8 cellular contexts compared by ENCODE assay signal in genomic region chr6:81751388-81752083, GRCh38. TPM values are rescaled to one million over a fixed set of nuclear protein-coding genes. Genes with fewer than 3 reads are reported as not detected.
DNase-seq lines count a peak whose midpoint lies in the region; ATAC-seq, FAIRE-seq and TF ChIP-seq lines count a peak whose summit lies in the region.

No MANE protein-coding gene starts in this region.

- DNase-seq in A549 (ENCODE audit: low read depth in 1 of 2, low spot score in 1 of 2) = peak; percentile 2 to 14
- DNase-seq in H4 (ENCODE audit: low spot score) = peak; percentile 15
- DNase-seq in SW480 (ENCODE audit: low spot score) = peak; percentile 18
- DNase-seq in K562 (ENCODE audit: extremely low read depth in 1 of 4, low spot score in 3 of 4) = no peak
- DNase-seq in skeletal muscle cell (ENCODE audit: low read depth) = no peak
- no peak for DNase-seq in NCI-H187 (lab: John Stamatoyannopoulos, UW)
- no peak for DNase-seq in hepatic stellate cell (ENCODE audit: low spot score)

- no peaks in the 10 kb centered on the region for H3K9me1 ChIP-seq in K562 (ENCODE audit: control insufficient read depth, insufficient read depth, low read length)

- H3K9ac ChIP-seq in K562 (ENCODE audit: insufficient read depth in 1 of 2, low read depth in 2 of 2, low read length in 2 of 2) (peak overlapping the region in 1 of 2 experiments; percentile 95; a peak in 1 of 4 replicates), iPS-15b (ENCODE audit: low read depth, low read length) (peak overlapping the region; percentile 70)

- in situ Hi-C loops in K562 (cut with MboI) = loop anchor here (10.0 kb wide), 1 partner anchor 1417 kb away; no protein-coding TSS in a partner anchor

- 0 out of 3 replicates have a peak, but pooled peaks cover 2% of the 10 kb centered on the region for H3K4me1 ChIP-seq in A549
- H3K4me1 ChIP-seq in K562 (replicated peaks in 1 of 2; ENCODE audit: control insufficient read depth in 2 of 2, insufficient read depth in 2 of 2, low read length in 2 of 2) = peaks cover 3 to 27% of the 10 kb centered on the region in 2 experiments; a peak in 3 of 5 replicates
- peaks cover 5% of the 10 kb centered on the region for H3K4me1 ChIP-seq in iPS-15b (ENCODE audit: control insufficient read depth, insufficient read depth, low read length)

- H4K20me1 ChIP-seq in K562 (replicated peaks; ENCODE audit: control insufficient read depth, insufficient read depth, low read length) = no peaks in the 10 kb centered on the region; the same call in 1 of the 2 replicates

- CTCF ChIA-PET in A549 (lab: Yijun Ruan, JAX) = interaction anchor here (0.6 kb wide), 1 partner anchor 1537 kb away, joined by 3 read pairs; no protein-coding TSS in a partner anchor
- CTCF ChIA-PET in K562 (lab: Yijun Ruan, JAX; ENCODE audit: low intra/inter-chr PET ratio) = no interaction called here

- TF ChIP-seq POLR2A in A549 (IDR thresholded peaks at IDR 0.05; ENCODE audit: low read length) = no peak
- no peak for TF ChIP-seq POLR2A in K562 (conservative IDR thresholded peaks at IDR 0.05)

- no peak for TF ChIP-seq EP300 in A549 (IDR thresholded peaks at IDR 0.05)
- no peak for TF ChIP-seq EP300 in K562 (IDR thresholded peaks at IDR 0.05; ENCODE audit: low read length)

- intact Hi-C loops in K562 (cut with micrococcal nuclease) = loop anchor here (2.0 to 10.0 kb wide), 4 partner anchors 423 to 1619 kb away; no protein-coding TSS in a partner anchor

- FAIRE-seq in A549 (lab: Jason Lieb, UNC) = no peak
- FAIRE-seq in K562 (lab: Jason Lieb, UNC) = no peak

- H3K27me3 ChIP-seq in K562 (ENCODE audit: control insufficient read depth in 2 of 2, insufficient read depth in 2 of 2, low read length in 2 of 2) (peaks cover 0 to 4% of the 10 kb centered on the region in 2 experiments; a peak in 1 of 5 replicates), iPS-15b (ENCODE audit: control insufficient read depth, insufficient read depth, low read length) (peaks cover 21% of the 10 kb centered on the region)

- POLR2A ChIA-PET in A549 (lab: Yijun Ruan, JAX) = interaction anchor here (2.2 kb wide), 1 partner anchor 393 kb away, joined by 5 read pairs; no protein-coding TSS in a partner anchor
- POLR2A ChIA-PET in K562 (lab: Yijun Ruan, JAX) = interaction anchor here (0.6 kb wide), 2 partner anchors 24 to 661 kb away, joined by 3 to 4 read pairs; no protein-coding TSS in a partner anchor

- peak; percentile 1; a peak in 3 of 6 replicates for ATAC-seq in A549
- no peak for ATAC-seq in K562

- TF ChIP-seq CTCF in A549 (IDR thresholded peaks at IDR 0.05) = no peak
- TF ChIP-seq CTCF in K562 (IDR thresholded peaks at IDR 0.05 in 2 of 3, conservative IDR thresholded peaks at IDR 0.05 in 1 of 3; ENCODE audit: insufficient read depth in 2 of 3, low read depth in 1 of 3, low read length in 3 of 3) = no peak

- no peak for TF ChIP-seq RAD21 in A549 (conservative IDR thresholded peaks at IDR 0.05 in 1 of 2, IDR thresholded peaks at IDR 0.05 in 1 of 2)
- no peak for TF ChIP-seq RAD21 in K562 (CRISPR knock-in tag; conservative IDR thresholded peaks at IDR 0.05 in 1 of 2, IDR thresholded peaks at IDR 0.05 in 1 of 2)

- WGBS in A549 (ENCODE audit: missing lambda C conversion rate) = 80% methylated on average over 13 of the region's 65 CpGs
- WGBS in K562 (ENCODE audit: insufficient coverage, low coverage, missing lambda C conversion rate) = 93% methylated on average over 26 of the region's 65 CpGs

- H3K27ac ChIP-seq in A549 (peak overlapping the region; percentile 84 to 90), K562 (ENCODE audit: extremely low read depth, low read depth, low read length) (no peak overlapping the region)

- H3K9me3 ChIP-seq in A549 = no peaks in the 10 kb centered on the region
- H3K9me3 ChIP-seq in K562 (replicated peaks; ENCODE audit: control insufficient read depth, insufficient read depth, low read depth, low read length) = no peaks in the 10 kb centered on the region
- H3K9me3 ChIP-seq in iPS-15b (ENCODE audit: control insufficient read depth, insufficient read depth, low read length) = no peaks in the 10 kb centered on the region

- H3K79me2 ChIP-seq in K562 (ENCODE audit: control insufficient read depth, insufficient read depth, low read length) = peaks cover 7% of the 10 kb centered on the region; the same call in 2 of the 3 replicates

- BruUV-seq in K562 (replicated peaks; lab: Mats Ljungman, UMichigan) = no TSS peak

- H3K4me2 ChIP-seq in A549 = peak overlapping the region; percentile 96
- peak overlapping the region; percentile 73 for H3K4me2 ChIP-seq in K562 (ENCODE audit: insufficient read depth, low read length)

- no peaks in the 10 kb centered on the region for H3K36me3 ChIP-seq in K562 (ENCODE audit: control insufficient read depth, insufficient read depth, low read length)
- H3K36me3 ChIP-seq in iPS-15b (ENCODE audit: control insufficient read depth, insufficient read depth, low read length) = no peaks in the 10 kb centered on the region

- H2AFZ ChIP-seq in K562 (ENCODE audit: low read depth, low read length) = peak overlapping the region; percentile 95; the same call in 1 of the 2 replicates

- peak overlapping the region; percentile 87 for H3K4me3 ChIP-seq in A549
- H3K4me3 ChIP-seq in K562 = peak overlapping the region; percentile 70
- peak overlapping the region; percentile 88 for H3K4me3 ChIP-seq in iPS-15b (ENCODE audit: low read depth, low read length)
- peak overlapping the region; percentile 78 for H3K4me3 ChIP-seq in skeletal muscle cell (ENCODE audit: low read depth, low read length)

TF ChIP-seq in A549, 52 proteins besides CTCF, POLR2A, EP300 and RAD21:
- TF ChIP-seq EHMT2 (IDR thresholded peaks at IDR 0.05; ENCODE audit: low read depth) = no peak
- no peak for TF ChIP-seq MAX (IDR thresholded peaks at IDR 0.05)
- no peak for TF ChIP-seq CHD4 (IDR thresholded peaks at IDR 0.05; ENCODE audit: borderline replicate concordance)
- TF ChIP-seq ZC3H11A (IDR thresholded peaks at IDR 0.05) = no peak
- TF ChIP-seq CEBPB (IDR thresholded peaks at IDR 0.05) = peak in 1 of 2 experiments; percentile 52; a peak in 1 of 4 replicates
- no peak for TF ChIP-seq TFCP2L1 (CRISPR knock-in tag; IDR thresholded peaks at IDR 0.05)
TF ChIP-seq in A549: peak in this region for 1.

TF ChIP-seq in K562, 482 proteins besides CTCF, POLR2A, EP300 and RAD21 (continues in another document):
- TF ChIP-seq CEBPB (tag; IDR thresholded peaks at IDR 0.05) (peak; percentile 68), CEBPG (CRISPR knock-in tag; IDR thresholded peaks at IDR 0.05) (no peak), CEBPG (tag; conservative IDR thresholded peaks at IDR 0.05 in 1 of 2, IDR thresholded peaks at IDR 0.05 in 1 of 2) (peak in 1 of 2 experiments; percentile 33; a peak in 1 of 4 replicates), ZNF431 (CRISPR knock-in tag; IDR thresholded peaks at IDR 0.05) (no peak), SP1 (CRISPR knock-in tag; IDR thresholded peaks at IDR 0.05) (0 out of 2 replicates have a peak, but pooled peaks have one; percentile 31), ZNF644 (tag; IDR thresholded peaks at IDR 0.05; ENCODE audit: low read depth) (0 out of 2 replicates have a peak, but pooled peaks have one; percentile 4), CREM (IDR thresholded peaks at IDR 0.05; ENCODE audit: low read depth) (no peak), ZBTB33 (CRISPR knock-in tag; IDR thresholded peaks at IDR 0.05) (peak; percentile 86)

RNA-seq across cellular contexts. Expression of gene TENT5A, which starts 0.9 kb away (rescaled TPM):
- 1.8 and 2.3 TPM in 2 replicates for polyA plus RNA-seq in A549 (2011; rRNA removed)
- 0.22 and 0.24 TPM in 2 replicates for polyA plus RNA-seq in A549 (2012; cell fraction: cytosol; rRNA removed)
- 0.47 and 0.56 TPM in 2 replicates for polyA plus RNA-seq in A549 (2012; cell fraction: nucleus; rRNA removed)
- polyA plus RNA-seq in A549 (2017; fragmentation: RNase III; extraction: RNeasy Plus Mini Kit Qiagen cat#74134 plus additional on column Dnase treatment) = 0.79 to 1.1 TPM (median 0.91 TPM) in 3 replicates
- 0.99 and 2.4 TPM in 2 replicates for polyA minus RNA-seq in A549 (2011; rRNA and poly(A)+ RNA removed)
- total RNA-seq in H4 (2014; rRNA removed; shearing (Covaris generic)) = 16.4 and 19.3 TPM in 2 replicates
- 1.2 and 3.3 TPM in 2 replicates for total RNA-seq in K562 (2011; cell fraction: chromatin; rRNA removed; ENCODE audit: low replicate concordance)
- total RNA-seq in K562 (2011; cell fraction: nucleolus; rRNA removed) = 1.1 and 1.3 TPM in 2 replicates
- total RNA-seq in K562 (2011; cell fraction: nucleoplasm; rRNA removed) = 1.7 and 2.7 TPM in 2 replicates
- 1.00 and 1.1 TPM in 2 replicates for total RNA-seq in K562 (2014; rRNA removed)
- total RNA-seq in K562 (2014; rRNA removed; fragmentation: Illumina TruSeq; extraction: Trizol) = 1.5 and 1.7 TPM in 2 replicates
- total RNA-seq in K562 (2015; rRNA removed; fragmentation: Illumina TruSeq; extraction: Trizol) = 2.3 TPM in 2 replicates
- total RNA-seq in K562 (2021) = 1.3 and 1.4 TPM in 2 replicates
- polyA plus RNA-seq in K562 (2011; rRNA removed) = 0.41 and 0.95 TPM in 2 replicates
- 0.16 and 0.31 TPM in 2 replicates for polyA plus RNA-seq in K562 (2011; cell fraction: cytosol; rRNA removed)
- polyA plus RNA-seq in K562 (2011; cell fraction: nucleus; rRNA removed) = 0.63 and 1.4 TPM in 2 replicates
- polyA plus RNA-seq in K562 (2012) = 0.83 and 1.00 TPM in 2 replicates
- polyA plus RNA-seq in K562 (2014; fragmentation: Illumina TruSeq; extraction: Trizol) = 0.89 and 1.3 TPM in 2 replicates
- 1 to 10 TPM; 1.1 to 1.7 TPM for polyA plus RNA-seq in K562 (2014; fragmentation: Nextera tagmentation; extraction: Ambion mirVana)
- polyA plus RNA-seq in K562 (2014; rRNA removed) = 0.77 and 0.82 TPM in 2 replicates
- polyA minus RNA-seq in K562 (2011; rRNA and poly(A)+ RNA removed) = 0.45 and 1.3 TPM in 2 replicates
- 1.4 and 2.1 TPM in 2 replicates for polyA minus RNA-seq in K562 (2011; cell fraction: cytosol; rRNA and poly(A)+ RNA removed)
- polyA minus RNA-seq in K562 (2011; cell fraction: nucleus; rRNA and poly(A)+ RNA removed) = 0.81 and 0.89 TPM in 2 replicates

Comparison
In these comparisons a context has a peak if more than half of its experiments do, and no peak if none do; other contexts are left out.
1. DNase-seq: peak in A549 (2 of 2), H4 (single experiment) and SW480 (single experiment); none in K562 (0 of 4), skeletal muscle cell (single experiment), NCI-H187 (0 of 2) and hepatic stellate cell (single experiment).
2. Peak in every context shown above with its lines, with median percentiles within 50 percentile points of each other: H3K4me3 ChIP-seq.